14 cellular contexts compared by ENCODE assay signal in genomic region chr19:19615086-19615485, GRCh38. TPM values are rescaled to one million over a fixed set of nuclear protein-coding genes. Genes with fewer than 3 reads are reported as not detected.
DNase-seq lines count a peak whose midpoint lies in the region; ATAC-seq and TF ChIP-seq lines count a peak whose summit lies in the region.
"Had no signal": no experiment of that assay in that cellular context is flagged by ENCODE, and none has a peak within 500 bp of the region (broad histone marks: within the 10 kb centered on the region; RNA-seq: fewer than 3 reads in every experiment).

No MANE protein-coding gene starts in this region.

- H3K27me3 ChIP-seq in CD4-positive, alpha-beta T cell (ENCODE audit: control insufficient read depth, insufficient read depth, low read length) = no peaks in the 10 kb centered on the region
- peaks cover 63% of the 10 kb centered on the region for H3K27me3 ChIP-seq in gastroesophageal sphincter
- H3K27me3 ChIP-seq: cardiac muscle cell, Peyer's patch had no signal

- WGBS in gastroesophageal sphincter (ENCODE audit: low coverage in 1 of 2), 2 donors = 85 to 93% methylated on average over 3 of the region's 3 CpGs

- CTCF ChIA-PET in CD4-positive, alpha-beta T cell (lab: Charles Lee) = interaction anchor here (0.6 to 1.7 kb wide), 4 partner anchors 9 to 222 kb away, joined by 3 to 6 read pairs (median 6); partner anchors contain the start of gene GMIP
- CTCF ChIA-PET in HEK293 (lab: Yijun Ruan, JAX) = interaction anchor here (0.7 kb wide), 1 partner anchor 85 kb away, joined by 5 read pairs; no protein-coding TSS in a partner anchor
- CTCF ChIA-PET in activated CD4-positive, alpha-beta memory T cell treated with anti-CD3 and anti-CD28 coated beads for 36 hours (lab: Charles Lee) = interaction anchor here (0.7 to 1.6 kb wide), 2 partner anchors 43 to 60 kb away, joined by 3 to 4 read pairs; no protein-coding TSS in a partner anchor

- peaks cover 69% of the 10 kb centered on the region for H3K4me1 Mint-ChIP-seq in CD4-positive, alpha-beta T cell (ENCODE audit: low read depth)
- peaks cover 52% of the 10 kb centered on the region for H3K4me1 Mint-ChIP-seq in activated CD4-positive, alpha-beta memory T cell treated with anti-CD3 and anti-CD28 coated beads for 36 hours (ENCODE audit: low read depth)

- H3K36me3 Mint-ChIP-seq in CD4-positive, alpha-beta T cell (ENCODE audit: low read depth) = peaks cover 32% of the 10 kb centered on the region
- H3K36me3 Mint-ChIP-seq in activated CD4-positive, alpha-beta memory T cell treated with anti-CD3 and anti-CD28 coated beads for 36 hours = peaks cover 25% of the 10 kb centered on the region

- no peak for TF ChIP-seq POLR2A in gastroesophageal sphincter (IDR thresholded peaks at IDR 0.05)

- H3K4me1 ChIP-seq in HEK293 (ENCODE audit: control insufficient read depth, insufficient read depth, low read length) (no peaks in the 10 kb centered on the region), gastroesophageal sphincter (peaks cover 0 to 15% (median 0%) of the 10 kb centered on the region in 3 donors)

- no peak overlapping the region for H3K27ac ChIP-seq in CD4-positive, alpha-beta T cell (ENCODE audit: low read depth, low read length)
- H3K27ac ChIP-seq in HEK293 (ENCODE audit: extremely low read depth, low read depth, low read length) (no peak overlapping the region), gastroesophageal sphincter (no peak overlapping the region)
- H3K27ac ChIP-seq: cardiac muscle cell, lower lobe of right lung had no signal

- no peaks in the 10 kb centered on the region for H3K9me3 Mint-ChIP-seq in CD4-positive, alpha-beta T cell
- H3K9me3 Mint-ChIP-seq in activated CD4-positive, alpha-beta memory T cell treated with anti-CD3 and anti-CD28 coated beads for 36 hours = no peaks in the 10 kb centered on the region

- TF ChIP-seq CTCF in CD4-positive, alpha-beta T cell (IDR thresholded peaks at IDR 0.05) = no peak
- TF ChIP-seq CTCF in HEK293 (tag by site-specific recombination; IDR thresholded peaks at IDR 0.05) (no peak), gastroesophageal sphincter (IDR thresholded peaks at IDR 0.05) (no peak)

- no peak overlapping the region for H3K4me3 ChIP-seq in HEK293 (ENCODE audit: low read depth, low read length)
- no peak overlapping the region for H3K4me3 ChIP-seq in gastroesophageal sphincter
- H3K4me3 ChIP-seq: cardiac muscle cell, lower lobe of right lung, Peyer's patch had no signal

- H3K36me3 ChIP-seq in HEK293 (ENCODE audit: control insufficient read depth in 2 of 2, insufficient read depth in 1 of 2, low read length in 2 of 2) (no peaks in the 10 kb centered on the region), gastroesophageal sphincter (no peaks in the 10 kb centered on the region)
- H3K36me3 ChIP-seq: cardiac muscle cell, lower lobe of right lung, Peyer's patch had no signal

- peak overlapping the region; percentile 50 for H3K27ac Mint-ChIP-seq in CD4-positive, alpha-beta T cell
- peak overlapping the region; percentile 84 for H3K27ac Mint-ChIP-seq in activated CD4-positive, alpha-beta memory T cell treated with anti-CD3 and anti-CD28 coated beads for 36 hours

- no peaks in the 10 kb centered on the region for H3K27me3 Mint-ChIP-seq in CD4-positive, alpha-beta T cell
- H3K27me3 Mint-ChIP-seq in activated CD4-positive, alpha-beta memory T cell treated with anti-CD3 and anti-CD28 coated beads for 36 hours = no peaks in the 10 kb centered on the region

- TF ChIP-seq EP300 in gastroesophageal sphincter (IDR thresholded peaks at IDR 0.05) = no peak

- no peak for ATAC-seq in CD4-positive, alpha-beta T cell (ENCODE audit: poor library complexity)
- ATAC-seq in GM21717 (IDR thresholded peaks at IDR 0.05; ENCODE audit: unreplicated experiment) (no peak), gastroesophageal sphincter (no peak)
- ATAC-seq: lower lobe of right lung had no signal

- peak overlapping the region; percentile 88 for H3K4me3 Mint-ChIP-seq in CD4-positive, alpha-beta T cell
- peak overlapping the region; percentile 66 for H3K4me3 Mint-ChIP-seq in activated CD4-positive, alpha-beta memory T cell treated with anti-CD3 and anti-CD28 coated beads for 36 hours

- intact Hi-C loops in CD4-positive, alpha-beta T cell (cut with DNase I, micrococcal nuclease) = loop anchor here in 1 of 2 experiments (5.0 kb wide), 1 partner anchor 38 kb away; no protein-coding TSS in a partner anchor
- intact Hi-C loops in activated CD4-positive, alpha-beta memory T cell treated with anti-CD3 and anti-CD28 coated beads for 36 hours (cut with micrococcal nuclease) = no loop called here

- POLR2A ChIA-PET in CD4-positive, alpha-beta T cell (lab: Charles Lee) = no interaction called here
- POLR2A ChIA-PET in HEK293 (lab: Yijun Ruan, JAX) = no interaction called here
- POLR2A ChIA-PET in activated CD4-positive, alpha-beta memory T cell treated with anti-CD3 and anti-CD28 coated beads for 36 hours (lab: Charles Lee) = interaction anchor here (1.0 kb wide), 1 partner anchor 24 kb away, joined by 5 read pairs; no protein-coding TSS in a partner anchor

- no peaks in the 10 kb centered on the region for H3K9me3 ChIP-seq in CD4-positive, alpha-beta T cell (ENCODE audit: control insufficient read depth, low read length)
- H3K9me3 ChIP-seq in HEK293 (ENCODE audit: control insufficient read depth, insufficient read depth, low read depth, low read length) (no peaks in the 10 kb centered on the region), gastroesophageal sphincter (no peaks in the 10 kb centered on the region)
- H3K9me3 ChIP-seq: lower lobe of right lung, Peyer's patch had no signal

- peak in 1 of 10 experiments; percentile 25 for DNase-seq in CD4-positive, alpha-beta T cell
- DNase-seq in activated CD4-positive, alpha-beta memory T cell treated with anti-CD3 and anti-CD28 coated beads for 36 hours = peak; percentile 69
- peak; percentile 64 for DNase-seq in glomerular visceral epithelial cell (ENCODE audit: extremely low spot score)
- DNase-seq in NCI-H1436 treated with DMSO at 0.1 percent for 48 hours (lab: John Stamatoyannopoulos, UW) = no peak
- no peak for DNase-seq in NCI-H1092 (lab: John Stamatoyannopoulos, UW)
- DNase-seq: Calu3, lower lobe of right lung, NCI-H1930, Peyer's patch, retina had no signal

TF ChIP-seq in HEK293, 187 proteins besides CTCF, POLR2A, EP300 and RAD21:
- TF ChIP-seq PRDM1 (tag by site-specific recombination; IDR thresholded peaks at IDR 0.05) (0 out of 2 replicates have a peak, but pooled peaks have one; percentile 7), ZNF157 (tag by site-specific recombination; IDR thresholded peaks at IDR 0.05) (no peak), ZNF747 (tag by site-specific recombination; IDR thresholded peaks at IDR 0.05) (no peak), ZNF571 (tag by site-specific recombination; IDR thresholded peaks at IDR 0.05) (no peak), ZNF335 (tag by site-specific recombination; conservative IDR thresholded peaks at IDR 0.05) (peak; percentile 48)

RNA-seq across cellular contexts. Expression of gene PBX4, which starts 3.4 kb away (rescaled TPM):
- 10 to 100 TPM; 50.1 to 51.8 TPM for total RNA-seq in CD4-positive, alpha-beta T cell
- total RNA-seq in activated CD4-positive, alpha-beta memory T cell treated with anti-CD3 and anti-CD28 coated beads for 36 hours = 10 to 100 TPM; 44.9 to 45.7 TPM
- 1 to 10 TPM in 1 of 4 donors, under 1 TPM in 3; 0.42 to 4.5 (median 0.68) TPM for total RNA-seq in gastroesophageal sphincter

RNA-seq across cellular contexts. Expression of gene LPAR2, which starts 12.9 kb away (rescaled TPM):
- total RNA-seq in CD4-positive, alpha-beta T cell = 10 to 100 TPM; 85.9 to 93.7 TPM
- 10 to 100 TPM; 32.5 to 33.1 TPM for total RNA-seq in activated CD4-positive, alpha-beta memory T cell treated with anti-CD3 and anti-CD28 coated beads for 36 hours
- 1 to 10 TPM in 3 of 4 donors, under 1 TPM in 1; 0.78 to 3.5 (median 2.3) TPM for total RNA-seq in gastroesophageal sphincter

RNA-seq across cellular contexts. Expression of gene GMIP, which starts 28.4 kb away (rescaled TPM):
- total RNA-seq in CD4-positive, alpha-beta T cell = 10 to 100 TPM; 89.6 to 97.0 TPM
- total RNA-seq in activated CD4-positive, alpha-beta memory T cell treated with anti-CD3 and anti-CD28 coated beads for 36 hours = 10 to 100 TPM; 78.6 to 79.4 TPM
- 10 to 100 TPM in 1 of 4 donors, 1 to 10 TPM in 3; 7.7 to 11.2 (median 8.0) TPM for total RNA-seq in gastroesophageal sphincter

RNA-seq across cellular contexts. Expression of gene ATP13A1, which starts 48.4 kb away (rescaled TPM):
- total RNA-seq in CD4-positive, alpha-beta T cell = 10 to 100 TPM; 84.8 to 87.6 TPM
- 10 to 100 TPM; 66.6 to 69.2 TPM for total RNA-seq in activated CD4-positive, alpha-beta memory T cell treated with anti-CD3 and anti-CD28 coated beads for 36 hours
- 100 to 1,000 TPM in 1 of 4 donors, 10 to 100 TPM in 3; 65.6 to 142 (median 92.3) TPM for total RNA-seq in gastroesophageal sphincter

RNA-seq across cellular contexts. Expression of gene ZNF101, which starts 53.6 kb away (rescaled TPM):
- 10 to 100 TPM; 58.8 to 60.6 TPM for total RNA-seq in CD4-positive, alpha-beta T cell
- total RNA-seq in activated CD4-positive, alpha-beta memory T cell treated with anti-CD3 and anti-CD28 coated beads for 36 hours = 10 to 100 TPM; 76.0 to 77.0 TPM
- 1 to 10 TPM; 2.5 to 7.6 (median 4.4) TPM for total RNA-seq in gastroesophageal sphincter

Comparison
In these comparisons a context has a peak if more than half of its experiments do, and no peak if none do; other contexts are left out.
1. DNase-seq: peak in activated CD4-positive, alpha-beta memory T cell treated with anti-CD3 and anti-CD28 coated beads for 36 hours (single experiment) and glomerular visceral epithelial cell (single experiment); none in NCI-H1436 treated with DMSO at 0.1 percent for 48 hours (single experiment) and NCI-H1092 (single experiment).
2. RNA of gene PBX4, which starts 3.4 kb away (total RNA-seq): 50.1 to 51.8 TPM in CD4-positive, alpha-beta T cell and 44.9 to 45.7 TPM in activated CD4-positive, alpha-beta memory T cell treated with anti-CD3 and anti-CD28 coated beads for 36 hours; 0.42 to 4.5 TPM in gastroesophageal sphincter; every median in the first group is over 4 times any median in the second.
3. RNA of gene LPAR2, which starts 12.9 kb away (total RNA-seq): 85.9 to 93.7 TPM in CD4-positive, alpha-beta T cell and 32.5 to 33.1 TPM in activated CD4-positive, alpha-beta memory T cell treated with anti-CD3 and anti-CD28 coated beads for 36 hours; 0.78 to 3.5 TPM in gastroesophageal sphincter; every median in the first group is over 4 times any median in the second.
4. RNA of gene GMIP, which starts 28.4 kb away (total RNA-seq): 89.6 to 97.0 TPM in CD4-positive, alpha-beta T cell and 78.6 to 79.4 TPM in activated CD4-positive, alpha-beta memory T cell treated with anti-CD3 and anti-CD28 coated beads for 36 hours; 7.7 to 11.2 TPM in gastroesophageal sphincter; every median in the first group is over 4 times any median in the second.